Comparison of ENCODE assay signal across 24 cellular contexts in genomic region chr5:33317271-33317670, GRCh38.
DNase-seq lines count a peak whose midpoint lies in the region; ATAC-seq, FAIRE-seq and TF ChIP-seq lines count a peak whose summit lies in the region.
"Had no signal": no experiment of that assay in that cellular context is flagged by ENCODE, and none has a peak within 500 bp of the region (broad histone marks: within the 10 kb centered on the region; RNA-seq: fewer than 3 reads in every experiment).

No MANE protein-coding gene starts in this region.

- peaks cover 0 to 4% of the 10 kb centered on the region in 2 donors for H3K9me3 ChIP-seq in left lung
- H3K9me3 ChIP-seq: ascending aorta, HAP-1, SK-N-SH had no signal

- no peaks in the 10 kb centered on the region for H3K27me3 ChIP-seq in left lung
- H3K27me3 ChIP-seq: ascending aorta, suprapubic skin had no signal

- H3K4me3 ChIP-seq in cardiac fibroblast (replicated peaks in 1 of 2; ENCODE audit: low read depth in 2 of 2, low read length in 2 of 2) (no peak overlapping the region), left lung (no peak overlapping the region)
- H3K4me3 ChIP-seq: ascending aorta, HAP-1, PC-9, suprapubic skin had no signal

- no peak for TF ChIP-seq CTCF in cardiac fibroblast (IDR thresholded peaks at IDR 0.05; ENCODE audit: low read depth, low read length)
- TF ChIP-seq CTCF in left lung (IDR thresholded peaks at IDR 0.05): no peak
- TF ChIP-seq CTCF in D721Med (IDR thresholded peaks at IDR 0.05; ENCODE audit: insufficient read depth, missing control alignments): no peak

- H3K36me3 ChIP-seq in left lung: no peaks in the 10 kb centered on the region
- H3K36me3 ChIP-seq: ascending aorta, HAP-1, suprapubic skin had no signal

- H3K27ac ChIP-seq in left lung: no peak overlapping the region
- H3K27ac ChIP-seq: ascending aorta, HL-60, parathyroid adenoma, PC-9, suprapubic skin had no signal

- TF ChIP-seq POLR2A in H54 (IDR thresholded peaks at IDR 0.05; ENCODE audit: low read depth, low read length): no peak

- intact Hi-C loops in left lung (cut with DNase I): no loop called here

- peak; percentile 50 for ATAC-seq in left lung
- ATAC-seq: naive thymus-derived CD4-positive, alpha-beta T cell had no signal

- H3K4me1 ChIP-seq in left lung: peaks cover 0 to 6% of the 10 kb centered on the region in 2 donors
- H3K4me1 ChIP-seq: HAP-1, parathyroid adenoma had no signal

- FAIRE-seq in H54 (lab: Jason Lieb, UNC) (peak; percentile 78), RCC 7860 (lab: Jason Lieb, UNC) (no peak), D721Med (lab: Jason Lieb, UNC) (no peak)
- FAIRE-seq: GM19239, islet of Langerhans, small intestine had no signal

- no peak for DNase-seq in H54 (ENCODE audit: insufficient read length, low spot score)
- peak; percentile 60 for DNase-seq in NOMO-1 treated with dmso at 0.1 percent for 144 hours (lab: John Stamatoyannopoulos, UW; ENCODE audit: unreplicated experiment)
- DNase-seq in cardiac fibroblast (ENCODE audit: low read depth in 2 of 2): peak; percentile 60 to 90
- no peak for DNase-seq in left lung
- DNase-seq in stimulated activated CD4-positive, alpha-beta T cell treated with anti-CD3 and anti-CD28 coated beads, Interleukin-1b, Interleukin-23, amount 100 ng/mL, for 48 hours: no peak
- DNase-seq in RCC 7860 (ENCODE audit: low spot score): no peak
- no peak for DNase-seq in NCI-H187 (lab: John Stamatoyannopoulos, UW)
- no peak for DNase-seq in D721Med (ENCODE audit: insufficient read length, low spot score)
- DNase-seq: activated CD4-positive, alpha-beta T cell treated with anti-CD3 and anti-CD28 coated beads, Interleukin-2, amount 10 ng/mL, durations not matched to agents 7 days and 5 days; activated naive CD4-positive, alpha-beta T cell; cortex of kidney; naive thymus-derived CD4-positive, alpha-beta T cell; NCI-H1092; NCI-H526 treated with DMSO at 0.1 percent for 48 hours; PC-9; SK-N-SH; small intestine had no signal

Comparison
In these comparisons a context has a peak if more than half of its experiments do, and no peak if none do; other contexts are left out.
1. DNase-seq: peak in NOMO-1 treated with dmso at 0.1 percent for 144 hours (single experiment) and cardiac fibroblast (2 of 2); none in H54 (single experiment), left lung (0 of 2), stimulated activated CD4-positive, alpha-beta T cell treated with anti-CD3 and anti-CD28 coated beads, Interleukin-1b, Interleukin-23, amount 100 ng/mL, for 48 hours (single experiment), RCC 7860 (single experiment), NCI-H187 (0 of 2) and D721Med (single experiment).